In the genomic region with DNA sequence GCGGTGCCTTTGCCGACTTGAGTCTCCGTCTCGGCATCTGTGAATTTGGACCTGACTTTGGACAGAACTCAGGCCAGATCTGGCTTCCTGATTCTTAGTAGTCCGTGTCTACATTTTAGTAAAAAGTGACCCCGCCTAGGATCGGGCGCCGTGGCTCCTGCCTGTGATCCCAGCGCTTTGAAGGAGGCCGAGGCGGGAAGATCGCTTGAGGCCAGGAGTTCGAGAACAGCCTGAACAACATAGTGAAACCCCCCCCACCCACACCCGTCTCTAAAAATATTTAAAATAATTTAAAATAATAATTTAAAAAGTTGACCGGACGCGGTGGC, we compare ENCODE assay signal across 8 cellular contexts. TPM values are rescaled to one million over a fixed set of nuclear protein-coding genes. Genes with fewer than 3 reads are reported as not detected.
DNase-seq lines count a peak whose midpoint lies in the region; ATAC-seq, FAIRE-seq and TF ChIP-seq lines count a peak whose summit lies in the region.

No MANE protein-coding gene starts in this region.

- peaks cover 4% of the 10 kb centered on the region for H3K79me1 ChIP-seq in mesenchymal stem cell (replicated peaks; ENCODE audit: low read length, poor library complexity, severe bottlenecking)

- H2AK5ac ChIP-seq in mesenchymal stem cell (ENCODE audit: low read length, severe bottlenecking) = no peak overlapping the region

- peaks cover 2% of the 10 kb centered on the region for H3K36me3 Mint-ChIP-seq in activated T-cell treated with anti-CD3 and anti-CD28 coated beads, Interleukin-2, amount 50 U/mL, for 4 hours (ENCODE audit: insufficient read depth)

- peak overlapping the region in 1 of 2 experiments; percentile 73 for H3K18ac ChIP-seq in mesenchymal stem cell (ENCODE audit: low read depth in 1 of 2, low read length in 2 of 2)

- peak overlapping the region; percentile 98 for H3K9ac ChIP-seq in mesenchymal stem cell (ENCODE audit: low read length)

- ATAC-seq in activated T-cell treated with anti-CD3 and anti-CD28 coated beads, Interleukin-2, amount 50 U/mL, for 4 hours = no peak
- no peak for ATAC-seq in GM18907 (IDR thresholded peaks at IDR 0.05; ENCODE audit: unreplicated experiment)

- no peak for FAIRE-seq in HTR-8/SVneo (lab: Jason Lieb, UNC)

- H3K27ac ChIP-seq in breast epithelium (peak overlapping the region; percentile 99 to 100), mesenchymal stem cell (ENCODE audit: low read length, poor library complexity, severe bottlenecking) (peak overlapping the region; percentile 21), uterus (peak overlapping the region; percentile 67 to 100)

- peak overlapping the region; percentile 21 for H2AFZ ChIP-seq in mesenchymal stem cell (ENCODE audit: low read depth, low read length)

- H2BK5ac ChIP-seq in mesenchymal stem cell (ENCODE audit: low read depth, low read length, poor library complexity, severe bottlenecking) = no peak overlapping the region

- WGBS in mesenchymal stem cell = 29% methylated on average over 12 of the region's 18 CpGs

- no peak overlapping the region for H3K14ac ChIP-seq in mesenchymal stem cell (ENCODE audit: low read length in 2 of 2)

- no peak overlapping the region for H2BK12ac ChIP-seq in mesenchymal stem cell (ENCODE audit: low read length in 2 of 2)

- H3K23ac ChIP-seq in mesenchymal stem cell (ENCODE audit: low read length in 2 of 2) = no peak overlapping the region

- H3K4me1 ChIP-seq in breast epithelium (peaks cover 5% of the 10 kb centered on the region in 2 donors), mesenchymal stem cell (ENCODE audit: control insufficient read depth, insufficient read depth, low read depth, low read length) (peaks cover 44% of the 10 kb centered on the region), uterus (peaks cover 0 to 16% of the 10 kb centered on the region in 2 donors)

- TF ChIP-seq POLR2A in breast epithelium (IDR thresholded peaks at IDR 0.05) = no peak
- no peak for TF ChIP-seq POLR2A in uterus (IDR thresholded peaks at IDR 0.05)

- H2BK120ac ChIP-seq in mesenchymal stem cell (ENCODE audit: low read depth, low read length) = no peak overlapping the region

- H3K4me2 ChIP-seq in mesenchymal stem cell (ENCODE audit: low read length, poor library complexity, severe bottlenecking) = peak overlapping the region; percentile 82

- H3K9me3 ChIP-seq in breast epithelium = no peaks in the 10 kb centered on the region
- H3K9me3 ChIP-seq in mesenchymal stem cell (ENCODE audit: control insufficient read depth, low read length) = no peaks in the 10 kb centered on the region
- no peaks in the 10 kb centered on the region for H3K9me3 ChIP-seq in uterus

- no peak overlapping the region for H2BK15ac ChIP-seq in mesenchymal stem cell (ENCODE audit: low read depth, poor library complexity, severe bottlenecking)

- H3K27me3 ChIP-seq in breast epithelium (no peaks in the 10 kb centered on the region), mesenchymal stem cell (ENCODE audit: control insufficient read depth in 1 of 2, insufficient read depth in 1 of 2, low read length in 2 of 2) (peaks cover 0 to 3% of the 10 kb centered on the region in 2 experiments), uterus (no peaks in the 10 kb centered on the region)

- TF ChIP-seq CTCF in breast epithelium (IDR thresholded peaks at IDR 0.05) (no peak), uterus (IDR thresholded peaks at IDR 0.05) (no peak)

- H3K4me3 ChIP-seq in breast epithelium = peak overlapping the region; percentile 57 to 98 (median 85)
- peak overlapping the region; percentile 44 to 79 for H3K4me3 ChIP-seq in mesenchymal stem cell (ENCODE audit: insufficient read depth in 1 of 2, low read depth in 1 of 2, low read length in 2 of 2)
- peak overlapping the region; percentile 74 to 93 for H3K4me3 ChIP-seq in uterus

- peak overlapping the region in 1 of 2 experiments; percentile 3 for H3K4ac ChIP-seq in mesenchymal stem cell (ENCODE audit: low read depth in 1 of 2, low read length in 2 of 2)

- H3K9me3 Mint-ChIP-seq in activated T-cell treated with anti-CD3 and anti-CD28 coated beads, Interleukin-2, amount 50 U/mL, for 4 hours = no peaks in the 10 kb centered on the region

- H4K8ac ChIP-seq in mesenchymal stem cell (ENCODE audit: low read length) = peak overlapping the region; percentile 54

- peak overlapping the region; percentile 78 for H3K4me3 Mint-ChIP-seq in activated T-cell treated with anti-CD3 and anti-CD28 coated beads, Interleukin-2, amount 50 U/mL, for 4 hours

- DNase-seq in activated T-cell treated with anti-CD3 and anti-CD28 coated beads, Interleukin-2, amount 50 U/mL, for 4 hours = no peak
- DNase-seq in activated T-cell treated with anti-CD3 and anti-CD28 coated beads for 4 hours = no peak
- DNase-seq in breast epithelium (ENCODE audit: low spot score in 2 of 2) = no peak
- DNase-seq in mesenchymal stem cell = no peak
- DNase-seq in uterus = no peak
- no peak for DNase-seq in dedifferentiated amniotic fluid mesenchymal stem cell (ENCODE audit: extremely low spot score)
- no peak for DNase-seq in HTR-8/SVneo (ENCODE audit: insufficient read length, low spot score)

- H3K4me1 Mint-ChIP-seq in activated T-cell treated with anti-CD3 and anti-CD28 coated beads, Interleukin-2, amount 50 U/mL, for 4 hours (ENCODE audit: low read depth) = peaks cover 22% of the 10 kb centered on the region

- intact Hi-C loops in breast epithelium (cut with DNase I; ENCODE audit: low total_unique reads) = loop anchor here (2.0 kb wide), 1 partner anchor 18 kb away; no protein-coding TSS in a partner anchor
- intact Hi-C loops in uterus (cut with DNase I; ENCODE audit: low total_unique reads) = no loop called here

- H3K36me3 ChIP-seq in breast epithelium (no peaks in the 10 kb centered on the region), mesenchymal stem cell (ENCODE audit: control insufficient read depth in 1 of 2, insufficient read depth in 2 of 2, low read depth in 1 of 2, low read length in 2 of 2) (peaks cover 10 to 15% of the 10 kb centered on the region in 2 experiments), uterus (no peaks in the 10 kb centered on the region)

- H3K27me3 Mint-ChIP-seq in activated T-cell treated with anti-CD3 and anti-CD28 coated beads, Interleukin-2, amount 50 U/mL, for 4 hours (ENCODE audit: low read depth) = peaks cover 3% of the 10 kb centered on the region

- no peak overlapping the region for H4K91ac ChIP-seq in mesenchymal stem cell (ENCODE audit: low read length)

RNA-seq across cellular contexts. Expression of a gene that starts 0.8 kb away (rescaled TPM):
- total RNA-seq in activated T-cell treated with anti-CD3 and anti-CD28 coated beads, Interleukin-2, amount 50 U/mL, for 4 hours = 100 to 1,000 TPM; 144 to 184 (median 153) TPM
- total RNA-seq in breast epithelium = 10 to 100 TPM; 38.6 to 45.3 (median 42.3) TPM
- 108 TPM for polyA plus RNA-seq in mesenchymal stem cell (2013, experiment 1 of 2)
- polyA plus RNA-seq in mesenchymal stem cell (2013, experiment 2 of 2) = 111 TPM
- 100 to 1,000 TPM in 1 of 4 donors, 10 to 100 TPM in 3; 15.6 to 132 (median 65.7) TPM for total RNA-seq in uterus

RNA-seq across cellular contexts. Expression of a gene that starts 48.0 kb away (rescaled TPM):
- total RNA-seq in activated T-cell treated with anti-CD3 and anti-CD28 coated beads, Interleukin-2, amount 50 U/mL, for 4 hours = 100 to 1,000 TPM; 226 to 252 (median 250) TPM
- total RNA-seq in breast epithelium = 100 to 1,000 TPM in 1 of 3 donors, 10 to 100 TPM in 2; 59.6 to 117 (median 63.4) TPM
- polyA plus RNA-seq in mesenchymal stem cell (2013, experiment 1 of 2) = 214 TPM
- 220 TPM for polyA plus RNA-seq in mesenchymal stem cell (2013, experiment 2 of 2)
- 100 to 1,000 TPM in 1 of 4 donors, 10 to 100 TPM in 3; 20.6 to 110 (median 30.8) TPM for total RNA-seq in uterus

Comparison
In these comparisons a context has a peak if more than half of its experiments do, and no peak if none do; other contexts are left out.
1. H3K27ac ChIP-seq: peak in every context shown above with its lines; median percentile 100 in breast epithelium; 84 in uterus; 21 in mesenchymal stem cell.